ENCODE assay signal across 8 cellular contexts in the genomic region with DNA sequence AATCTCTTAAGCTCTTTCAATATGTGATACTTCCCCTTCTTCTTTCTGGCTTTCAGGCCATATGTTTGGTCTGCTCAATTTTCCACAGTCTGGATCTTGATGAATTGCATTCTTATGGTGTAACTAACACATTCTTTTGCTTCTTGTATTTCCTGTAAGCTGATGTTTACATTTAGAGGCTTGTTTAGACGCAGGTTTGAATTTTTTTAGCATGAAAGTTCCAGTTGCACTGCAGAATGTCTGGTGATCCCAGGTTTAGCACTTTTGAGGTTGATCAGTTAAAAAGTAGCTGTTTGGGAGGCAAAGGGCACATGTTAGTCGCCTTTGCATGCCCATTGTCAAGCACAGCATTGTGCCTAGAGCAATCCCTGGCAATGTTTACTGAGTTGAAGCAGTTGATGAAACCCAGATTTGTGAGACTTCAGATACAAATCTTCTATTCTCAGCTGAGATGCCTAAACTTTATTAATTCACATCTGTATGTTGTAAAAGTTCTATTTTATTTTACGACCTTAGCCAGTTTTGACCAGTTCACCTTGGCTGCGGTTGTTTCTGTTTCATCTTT. TPM values are rescaled to one million over a fixed set of nuclear protein-coding genes. Genes with fewer than 3 reads are reported as not detected.
A peak's percentile ranks its signal among the peaks of the same experiment; 100 is the strongest.
DNase-seq lines count a peak whose midpoint lies in the region; ATAC-seq and TF ChIP-seq lines count a peak whose summit lies in the region.

No MANE protein-coding gene starts in this region.

- no peaks in the 10 kb centered on the region for H3K36me3 Mint-ChIP-seq in activated CD4-positive, alpha-beta T cell treated with anti-CD3 and anti-CD28 coated beads, Interleukin-2, amount 10 ng/mL, durations not matched to agents 7 days and 5 days (ENCODE audit: low read depth)

- H3K79me2 ChIP-seq in OCI-LY7 (ENCODE audit: insufficient read depth, low read depth, low read length): no peaks in the 10 kb centered on the region

- POLR2A ChIA-PET in OCI-LY7 (lab: Charles Lee): interaction anchor here (0.5 to 0.7 kb wide), 2 partner anchors 288 to 702 kb away, joined by 3 read pairs; no protein-coding TSS in a partner anchor
- POLR2A ChIA-PET in activated CD4-positive, alpha-beta T cell treated with anti-CD3 and anti-CD28 coated beads, Interleukin-2, amount 10 ng/mL, durations not matched to agents 7 days and 5 days (lab: Charles Lee): no interaction called here

- H3K27ac Mint-ChIP-seq in activated CD4-positive, alpha-beta T cell treated with anti-CD3 and anti-CD28 coated beads, Interleukin-2, amount 10 ng/mL, durations not matched to agents 7 days and 5 days: no peak overlapping the region

- 0 out of 22 replicates have a peak, but pooled peaks cover 0 to 2% (median 0%) of the 10 kb centered on the region in 11 experiments for H3K9me3 ChIP-seq in BLaER1 treated with 17β-estradiol and CSF1 and Interleukin-3, amounts not matched to agents 10 nM and 100 nM (replicated peaks in 1 of 11)
- H3K9me3 ChIP-seq in OCI-LY7 (ENCODE audit: low read length) (no peaks in the 10 kb centered on the region), ovary (no peaks in the 10 kb centered on the region)

- no peak overlapping the region for H3K9ac ChIP-seq in BLaER1 treated with 17β-estradiol and CSF1 and Interleukin-3, amounts not matched to agents 10 nM and 100 nM

- no peaks in the 10 kb centered on the region for H4K20me1 ChIP-seq in BLaER1 treated with 17β-estradiol and CSF1 and Interleukin-3, amounts not matched to agents 10 nM and 100 nM
- H4K20me1 ChIP-seq in OCI-LY7 (ENCODE audit: insufficient read depth, low read length): no peaks in the 10 kb centered on the region

- H3K4me1 ChIP-seq in BLaER1 treated with 17β-estradiol and CSF1 and Interleukin-3, amounts not matched to agents 10 nM and 100 nM: peaks cover 18 to 47% (median 35%) of the 10 kb centered on the region in 10 experiments
- H3K4me1 ChIP-seq in OCI-LY7 (ENCODE audit: insufficient read depth, low read length, poor library complexity, severe bottlenecking) (no peaks in the 10 kb centered on the region), ovary (ENCODE audit: insufficient read depth) (peaks cover 2% of the 10 kb centered on the region)

- H3K27me3 ChIP-seq in BLaER1 treated with 17β-estradiol and CSF1 and Interleukin-3, amounts not matched to agents 10 nM and 100 nM: no peaks in the 10 kb centered on the region
- no peaks in the 10 kb centered on the region for H3K27me3 ChIP-seq in ovary

- no peak overlapping the region for H3K4me3 ChIP-seq in BLaER1 treated with 17β-estradiol and CSF1 and Interleukin-3, amounts not matched to agents 10 nM and 100 nM
- H3K4me3 ChIP-seq in OCI-LY7 (ENCODE audit: low read depth, low read length, poor library complexity, severe bottlenecking): no peak overlapping the region
- peak overlapping the region; percentile 24 for H3K4me3 ChIP-seq in ovary

- H3K4me1 Mint-ChIP-seq in activated CD4-positive, alpha-beta T cell treated with anti-CD3 and anti-CD28 coated beads, Interleukin-2, amount 10 ng/mL, durations not matched to agents 7 days and 5 days: no peaks in the 10 kb centered on the region

- peak overlapping the region in 9 of 11 experiments; percentile 2 to 70 (median 29); a peak in 9 of 22 replicates for H3K4me2 ChIP-seq in BLaER1 treated with 17β-estradiol and CSF1 and Interleukin-3, amounts not matched to agents 10 nM and 100 nM
- no peak overlapping the region for H3K4me2 ChIP-seq in OCI-LY7 (ENCODE audit: low read length)

- intact Hi-C loops in OCI-LY7 (cut with micrococcal nuclease; ENCODE audit: unreplicated experiment): no loop called here
- intact Hi-C loops in ovary (cut with DNase I): no loop called here

- no peak for TF ChIP-seq EP300 in ovary (IDR thresholded peaks at IDR 0.05)

- DNase-seq in OCI-LY7 (ENCODE audit: low spot score) (no peak), epidermal melanocyte (ENCODE audit: insufficient read length, low spot score) (peak; percentile 50), ovary (no peak), putamen (ENCODE audit: low spot score) (no peak), activated gamma-delta T cell (lab: John Stamatoyannopoulos, UW) (no peak)
- DNase-seq in activated CD4-positive, alpha-beta T cell treated with anti-CD3 and anti-CD28 coated beads, Interleukin-2, amount 10 ng/mL, durations not matched to agents 7 days and 5 days: no peak

- H3K27me3 Mint-ChIP-seq in activated CD4-positive, alpha-beta T cell treated with anti-CD3 and anti-CD28 coated beads, Interleukin-2, amount 10 ng/mL, durations not matched to agents 7 days and 5 days: peaks cover 18% of the 10 kb centered on the region

- CTCF ChIA-PET in OCI-LY7 (lab: Charles Lee; ENCODE audit: unreplicated experiment): no interaction called here
- CTCF ChIA-PET in activated CD4-positive, alpha-beta T cell treated with anti-CD3 and anti-CD28 coated beads, Interleukin-2, amount 10 ng/mL, durations not matched to agents 7 days and 5 days (lab: Charles Lee): interaction anchor here (0.6 kb wide), 1 partner anchor 345 kb away, joined by 3 read pairs; no protein-coding TSS in a partner anchor

- no peak for TF ChIP-seq CTCF in OCI-LY7 (conservative IDR thresholded peaks at IDR 0.05; ENCODE audit: low read length)
- no peak for TF ChIP-seq CTCF in ovary (IDR thresholded peaks at IDR 0.05)

- no TSS peak for BruUV-seq in OCI-LY7 (replicated peaks; lab: Mats Ljungman, UMichigan)

- H2AFZ ChIP-seq in OCI-LY7 (ENCODE audit: low read length): peak overlapping the region; percentile 79

- no peak overlapping the region for H3K4me3 Mint-ChIP-seq in activated CD4-positive, alpha-beta T cell treated with anti-CD3 and anti-CD28 coated beads, Interleukin-2, amount 10 ng/mL, durations not matched to agents 7 days and 5 days

- H3K27ac ChIP-seq in BLaER1 treated with 17β-estradiol and CSF1 and Interleukin-3, amounts not matched to agents 10 nM and 100 nM: peak overlapping the region in 2 of 11 experiments; percentile 8 to 41; a peak in 1 of 22 replicates
- H3K27ac ChIP-seq in OCI-LY7 (ENCODE audit: low read depth, low read length, poor library complexity, severe bottlenecking): no peak overlapping the region
- no peak overlapping the region for H3K27ac ChIP-seq in ovary

- WGBS in ovary, 3 donors: 13 to 22% (median 20%) methylated on average over 4 of the region's 4 CpGs

- no peak for TF ChIP-seq POLR2A in ovary (IDR thresholded peaks at IDR 0.05)

- no peaks in the 10 kb centered on the region for H3K9me3 Mint-ChIP-seq in activated CD4-positive, alpha-beta T cell treated with anti-CD3 and anti-CD28 coated beads, Interleukin-2, amount 10 ng/mL, durations not matched to agents 7 days and 5 days

- H3K36me3 ChIP-seq in BLaER1 treated with 17β-estradiol and CSF1 and Interleukin-3, amounts not matched to agents 10 nM and 100 nM: no peaks in the 10 kb centered on the region
- H3K36me3 ChIP-seq in OCI-LY7 (ENCODE audit: insufficient read depth, low read length) (no peaks in the 10 kb centered on the region), ovary (no peaks in the 10 kb centered on the region)

- H3K9me2 ChIP-seq in OCI-LY7 (ENCODE audit: insufficient read depth, low read length): no peaks in the 10 kb centered on the region

- ATAC-seq in esophagus mucosa: no peak

RNA-seq across cellular contexts. Expression of a gene that starts 59.6 kb away (rescaled TPM):
- total RNA-seq in OCI-LY7 (2014; rRNA removed; shearing (Covaris generic)): not detected in 2 replicates
- not detected in 2 replicates for total RNA-seq in OCI-LY7 (2022)
- under 1 TPM in 4 of 7 donors, not detected in 3; 0.05 to 0.34 (median 0.09) TPM for total RNA-seq in ovary
- under 1 TPM in 1 of 2 donors, not detected in 1; 0.01 TPM for polyA plus RNA-seq in ovary
- under 1 TPM in 1 of 2 experiments, not detected in 1; 0.04 TPM for total RNA-seq in activated CD4-positive, alpha-beta T cell treated with anti-CD3 and anti-CD28 coated beads, Interleukin-2, amount 10 ng/mL, durations not matched to agents 7 days and 5 days
- not detected for total RNA-seq in esophagus mucosa
